ENCODE assay signal across 23 cellular contexts in the genomic region with DNA sequence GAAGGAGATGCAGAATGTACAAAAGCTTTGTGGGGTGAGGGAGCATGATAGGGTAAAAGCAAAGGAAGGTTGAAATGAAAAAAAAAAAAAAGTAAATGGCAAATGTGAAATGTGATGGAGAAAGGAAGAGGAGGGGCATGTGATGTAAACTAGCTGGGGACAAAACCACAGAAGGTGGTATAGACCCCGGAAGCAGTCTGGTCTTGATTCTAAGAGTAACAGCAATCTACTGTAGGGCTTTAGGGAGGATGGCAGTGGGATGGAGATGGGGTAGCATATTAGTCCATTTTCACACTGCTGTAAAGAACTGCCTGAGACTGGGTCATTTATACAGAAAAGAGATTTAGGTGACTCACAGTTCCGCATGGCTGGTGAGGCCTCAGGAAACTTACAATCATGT.
DNase-seq lines count a peak whose midpoint lies in the region; ATAC-seq lines count a peak whose summit lies in the region.
"Had no signal": no experiment of that assay in that cellular context is flagged by ENCODE, and none has a peak within 500 bp of the region (broad histone marks: within the 10 kb centered on the region; RNA-seq: fewer than 3 reads in every experiment).

No MANE protein-coding gene starts in this region.

- POLR2A ChIA-PET in CD4-positive, alpha-beta memory T cell (lab: Charles Lee; ENCODE audit: partially characterized antibody), result interaction anchor here (0.7 to 5.1 kb wide), 4 partner anchors 9 to 30 kb away, joined by 3 to 23 read pairs (median 6); no protein-coding TSS in a partner anchor
- POLR2A ChIA-PET in T-cell (lab: Charles Lee), result interaction anchor here in 1 of 2 donors (1.0 kb wide), 1 partner anchor 14 kb away, joined by 3 read pairs; no protein-coding TSS in a partner anchor
- POLR2A ChIA-PET in naive thymus-derived CD4-positive, alpha-beta T cell (lab: Charles Lee), result interaction anchor here (0.5 to 1.9 kb wide), 8 partner anchors 8 to 47 kb away, joined by 3 to 6 read pairs (median 4); no protein-coding TSS in a partner anchor

- peaks cover 11% of the 10 kb centered on the region for H3K36me3 Mint-ChIP-seq in activated naive CD4-positive, alpha-beta T cell treated with anti-CD3 and anti-CD28 coated beads for 36 hours (ENCODE audit: low read depth)
- H3K36me3 Mint-ChIP-seq in activated naive CD4-positive, alpha-beta T cell treated with anti-CD3 and anti-CD28 coated beads, Interleukin-2, amount 10 ng/mL, durations not matched to agents 7 days and 5 days, result peaks cover 3% of the 10 kb centered on the region
- no peaks in the 10 kb centered on the region for H3K36me3 Mint-ChIP-seq in CD4-positive, alpha-beta memory T cell
- H3K36me3 Mint-ChIP-seq in T-cell, result peaks cover 6% of the 10 kb centered on the region
- peaks cover 0 to 8% (median 6%) of the 10 kb centered on the region in 5 donors for H3K36me3 Mint-ChIP-seq in naive thymus-derived CD4-positive, alpha-beta T cell

- H3K27ac ChIP-seq in CD4-positive, alpha-beta memory T cell (ENCODE audit: low read depth, low read length), result no peak overlapping the region
- no peak overlapping the region for H3K27ac ChIP-seq in naive thymus-derived CD4-positive, alpha-beta T cell (ENCODE audit: low read depth, low read length)
- H3K27ac ChIP-seq: C4-2B, RWPE1, SK-N-MC had no signal

- peak overlapping the region; percentile 57 for H3K27ac Mint-ChIP-seq in activated naive CD4-positive, alpha-beta T cell treated with anti-CD3 and anti-CD28 coated beads for 36 hours
- H3K27ac Mint-ChIP-seq in activated naive CD4-positive, alpha-beta T cell treated with anti-CD3 and anti-CD28 coated beads, Interleukin-2, amount 10 ng/mL, durations not matched to agents 7 days and 5 days, result no peak overlapping the region
- peak overlapping the region in 5 of 7 donors; percentile 5 to 72 (median 30) for H3K27ac Mint-ChIP-seq in CD4-positive, alpha-beta memory T cell
- H3K27ac Mint-ChIP-seq in T-cell, result peak overlapping the region; percentile 56 to 83
- peak overlapping the region in 8 of 9 donors; percentile 16 to 90 (median 80) for H3K27ac Mint-ChIP-seq in naive thymus-derived CD4-positive, alpha-beta T cell
- H3K27ac Mint-ChIP-seq: GM23338 had no signal

- peaks cover 23% of the 10 kb centered on the region for H3K4me1 Mint-ChIP-seq in activated naive CD4-positive, alpha-beta T cell treated with anti-CD3 and anti-CD28 coated beads for 36 hours (ENCODE audit: low read depth)
- peaks cover 8% of the 10 kb centered on the region for H3K4me1 Mint-ChIP-seq in activated naive CD4-positive, alpha-beta T cell treated with anti-CD3 and anti-CD28 coated beads, Interleukin-2, amount 10 ng/mL, durations not matched to agents 7 days and 5 days
- peaks cover 7 to 11% (median 9%) of the 10 kb centered on the region in 4 donors for H3K4me1 Mint-ChIP-seq in CD4-positive, alpha-beta memory T cell
- H3K4me1 Mint-ChIP-seq in T-cell, result peaks cover 13 to 23% (median 18%) of the 10 kb centered on the region in 3 donors
- H3K4me1 Mint-ChIP-seq in naive thymus-derived CD4-positive, alpha-beta T cell, result peaks cover 6 to 48% (median 28%) of the 10 kb centered on the region in 7 donors
- H3K4me1 Mint-ChIP-seq: GM23338 had no signal

- H3K4me3 Mint-ChIP-seq in activated naive CD4-positive, alpha-beta T cell treated with anti-CD3 and anti-CD28 coated beads for 36 hours, result no peak overlapping the region
- no peak overlapping the region for H3K4me3 Mint-ChIP-seq in activated naive CD4-positive, alpha-beta T cell treated with anti-CD3 and anti-CD28 coated beads, Interleukin-2, amount 10 ng/mL, durations not matched to agents 7 days and 5 days
- H3K4me3 Mint-ChIP-seq in CD4-positive, alpha-beta memory T cell, result peak overlapping the region in 2 of 8 donors; percentile 15 to 22
- H3K4me3 Mint-ChIP-seq in T-cell, result peak overlapping the region; percentile 3 to 41 (median 10)
- H3K4me3 Mint-ChIP-seq in naive thymus-derived CD4-positive, alpha-beta T cell, result peak overlapping the region in 9 of 10 donors; percentile 18 to 60 (median 56)
- H3K4me3 Mint-ChIP-seq: GM23338 had no signal

- H3K27me3 Mint-ChIP-seq in activated naive CD4-positive, alpha-beta T cell treated with anti-CD3 and anti-CD28 coated beads for 36 hours (ENCODE audit: low read depth), result no peaks in the 10 kb centered on the region
- no peaks in the 10 kb centered on the region for H3K27me3 Mint-ChIP-seq in activated naive CD4-positive, alpha-beta T cell treated with anti-CD3 and anti-CD28 coated beads, Interleukin-2, amount 10 ng/mL, durations not matched to agents 7 days and 5 days
- no peaks in the 10 kb centered on the region for H3K27me3 Mint-ChIP-seq in CD4-positive, alpha-beta memory T cell
- no peaks in the 10 kb centered on the region for H3K27me3 Mint-ChIP-seq in T-cell
- H3K27me3 Mint-ChIP-seq in naive thymus-derived CD4-positive, alpha-beta T cell, result no peaks in the 10 kb centered on the region

- H3K9me3 ChIP-seq in CD4-positive, alpha-beta memory T cell (ENCODE audit: control insufficient read depth in 1 of 2, low read length in 2 of 2), result no peaks in the 10 kb centered on the region
- no peaks in the 10 kb centered on the region for H3K9me3 ChIP-seq in naive thymus-derived CD4-positive, alpha-beta T cell (ENCODE audit: control insufficient read depth in 2 of 3, low read length in 3 of 3)
- H3K9me3 ChIP-seq: HAP-1 had no signal

- no peaks in the 10 kb centered on the region for H3K27me3 ChIP-seq in CD4-positive, alpha-beta memory T cell (ENCODE audit: insufficient read depth, low read length)
- no peaks in the 10 kb centered on the region for H3K27me3 ChIP-seq in naive thymus-derived CD4-positive, alpha-beta T cell (ENCODE audit: control insufficient read depth in 2 of 2, insufficient read depth in 2 of 2, low read length in 2 of 2)

- H3K4me1 ChIP-seq in CD4-positive, alpha-beta memory T cell (ENCODE audit: insufficient read depth, low read length), result peaks cover 7% of the 10 kb centered on the region
- H3K4me1 ChIP-seq in naive thymus-derived CD4-positive, alpha-beta T cell (ENCODE audit: control insufficient read depth in 2 of 2, insufficient read depth in 2 of 2, low read length in 2 of 2), result peaks cover 0 to 5% of the 10 kb centered on the region in 2 donors
- H3K4me1 ChIP-seq: HAP-1 had no signal

- H3K36me3 ChIP-seq in CD4-positive, alpha-beta memory T cell (ENCODE audit: insufficient read depth, low read length), result no peaks in the 10 kb centered on the region
- no peaks in the 10 kb centered on the region for H3K36me3 ChIP-seq in naive thymus-derived CD4-positive, alpha-beta T cell (ENCODE audit: control insufficient read depth in 2 of 3, insufficient read depth in 3 of 3, low read length in 3 of 3)
- H3K36me3 ChIP-seq: HAP-1 had no signal

- DNase-seq in activated naive CD4-positive, alpha-beta T cell treated with anti-CD3 and anti-CD28 coated beads for 36 hours, result no peak
- DNase-seq in activated naive CD4-positive, alpha-beta T cell treated with anti-CD3 and anti-CD28 coated beads, Interleukin-2, amount 10 ng/mL, durations not matched to agents 7 days and 5 days, result no peak
- no peak for DNase-seq in CD4-positive, alpha-beta memory T cell
- no peak for DNase-seq in T-cell
- DNase-seq in naive thymus-derived CD4-positive, alpha-beta T cell, result no peak
- no peak for DNase-seq in HPDE6-E6E7 (ENCODE audit: extremely low spot score)
- DNase-seq: COR-L47, DMS 273 treated with DMSO at 0.1 percent for 48 hours, DMS79 treated with DMSO at 0.1 percent for 48 hours, KG1, NCI-H1092 treated with DMSO at 0.1 percent for 48 hours, NCI-H146, NCI-H2029 treated with DMSO at 0.1 percent for 48 hours, NCI-H226, NCI-H510A treated with DMSO at 0.1 percent for 48 hours, NCI-H748 treated with DMSO at 0.1 percent for 48 hours, SHP77 treated with DMSO at 0.1 percent for 48 hours had no signal

- intact Hi-C loops in activated naive CD4-positive, alpha-beta T cell treated with anti-CD3 and anti-CD28 coated beads for 36 hours (cut with micrococcal nuclease), result no loop called here
- intact Hi-C loops in CD4-positive, alpha-beta memory T cell (cut with micrococcal nuclease), result no loop called here
- intact Hi-C loops in naive thymus-derived CD4-positive, alpha-beta T cell (cut with micrococcal nuclease), result loop anchor here in 1 of 2 donors (1.0 kb wide), 1 partner anchor 9 kb away; no protein-coding TSS in a partner anchor

- ATAC-seq in T-cell (replicated peaks in 1 of 4), result peak in 3 of 4 experiments; percentile 19 to 56 (median 40)
- ATAC-seq in naive thymus-derived CD4-positive, alpha-beta T cell, result no peak
- no peak for ATAC-seq in GM21381 (IDR thresholded peaks at IDR 0.05; ENCODE audit: unreplicated experiment)
- ATAC-seq: GM23338 had no signal

- no peak overlapping the region for H3K4me3 ChIP-seq in CD4-positive, alpha-beta memory T cell (ENCODE audit: low read length in 2 of 2)
- H3K4me3 ChIP-seq in naive thymus-derived CD4-positive, alpha-beta T cell (ENCODE audit: low read length), result peak overlapping the region; percentile 27
- H3K4me3 ChIP-seq: GM23338, HAP-1, SK-N-MC had no signal

- CTCF ChIA-PET in activated naive CD4-positive, alpha-beta T cell treated with anti-CD3 and anti-CD28 coated beads for 36 hours (lab: Charles Lee), result interaction anchor here (1.0 kb wide), 1 partner anchor 23 kb away, joined by 3 read pairs; no protein-coding TSS in a partner anchor
- CTCF ChIA-PET in activated naive CD4-positive, alpha-beta T cell treated with anti-CD3 and anti-CD28 coated beads, Interleukin-2, amount 10 ng/mL, durations not matched to agents 7 days and 5 days (lab: Charles Lee), result no interaction called here
- CTCF ChIA-PET in CD4-positive, alpha-beta memory T cell (lab: Charles Lee; ENCODE audit: partially characterized antibody), result interaction anchor here (0.8 to 1.3 kb wide), 4 partner anchors 9 to 132 kb away, joined by 3 to 6 read pairs (median 4); no protein-coding TSS in a partner anchor
- CTCF ChIA-PET in T-cell (lab: Charles Lee), result interaction anchor here in 1 of 2 donors (0.6 kb wide), 1 partner anchor 35 kb away, joined by 3 read pairs; no protein-coding TSS in a partner anchor
- CTCF ChIA-PET in naive thymus-derived CD4-positive, alpha-beta T cell (lab: Charles Lee), result interaction anchor here (1.0 kb wide), 1 partner anchor 8 kb away, joined by 5 read pairs; no protein-coding TSS in a partner anchor

- peaks cover 16% of the 10 kb centered on the region for H3K9me3 Mint-ChIP-seq in activated naive CD4-positive, alpha-beta T cell treated with anti-CD3 and anti-CD28 coated beads for 36 hours
- peaks cover 6% of the 10 kb centered on the region for H3K9me3 Mint-ChIP-seq in activated naive CD4-positive, alpha-beta T cell treated with anti-CD3 and anti-CD28 coated beads, Interleukin-2, amount 10 ng/mL, durations not matched to agents 7 days and 5 days
- H3K9me3 Mint-ChIP-seq in CD4-positive, alpha-beta memory T cell, result peaks cover 0 to 11% (median 5%) of the 10 kb centered on the region in 8 donors
- H3K9me3 Mint-ChIP-seq in T-cell, result peaks cover 9 to 20% (median 9%) of the 10 kb centered on the region in 3 donors
- H3K9me3 Mint-ChIP-seq in naive thymus-derived CD4-positive, alpha-beta T cell, result peaks cover 4 to 26% (median 11%) of the 10 kb centered on the region in 11 donors

Comparison
In these comparisons a context has a peak if more than half of its experiments do, and no peak if none do; other contexts are left out.
1. H3K4me3 Mint-ChIP-seq: peak in T-cell (3 of 3) and naive thymus-derived CD4-positive, alpha-beta T cell (9 of 10); none in activated naive CD4-positive, alpha-beta T cell treated with anti-CD3 and anti-CD28 coated beads for 36 hours (single experiment) and activated naive CD4-positive, alpha-beta T cell treated with anti-CD3 and anti-CD28 coated beads, Interleukin-2, amount 10 ng/mL, durations not matched to agents 7 days and 5 days (single experiment).
2. ATAC-seq: peak in T-cell (3 of 4); none in naive thymus-derived CD4-positive, alpha-beta T cell (single experiment) and GM21381 (single experiment).